In the genomic region with DNA sequence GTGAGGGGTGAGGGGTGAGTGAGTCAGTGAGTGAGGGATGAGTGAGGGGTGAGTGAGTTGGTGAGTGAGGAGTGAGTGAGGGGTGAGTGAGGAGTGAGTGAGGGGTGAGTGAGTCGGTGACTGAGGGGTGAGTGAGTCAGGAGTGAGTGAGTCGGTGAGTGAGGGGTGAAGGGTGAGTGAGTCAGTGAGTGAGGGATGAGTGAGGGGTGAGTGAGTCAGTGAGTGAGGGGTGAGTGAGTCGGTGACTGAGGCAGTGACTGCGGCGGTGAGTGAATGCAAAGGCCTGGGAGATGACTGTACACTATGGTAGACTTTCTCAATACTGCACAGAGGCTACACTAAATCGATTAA, we compare ENCODE assay signal across 11 cellular contexts. TPM values are rescaled to one million over a fixed set of nuclear protein-coding genes. Genes with fewer than 3 reads are reported as not detected.
DNase-seq lines count a peak whose midpoint lies in the region; ATAC-seq and TF ChIP-seq lines count a peak whose summit lies in the region.
"Had no signal": no experiment of that assay in that cellular context is flagged by ENCODE, and none has a peak within 500 bp of the region (broad histone marks: within the 10 kb centered on the region; RNA-seq: fewer than 3 reads in every experiment).

No MANE protein-coding gene starts in this region.

- H3K4me1 Mint-ChIP-seq in activated B cell treated with CpG ODN at 0.5 μM for 24 hours: peaks cover 24% of the 10 kb centered on the region

- no peak overlapping the region for H3K18ac ChIP-seq in IMR-90 (ENCODE audit: low read depth, low read length)

- peaks cover 57% of the 10 kb centered on the region for H4K20me1 ChIP-seq in IMR-90 (ENCODE audit: insufficient read depth, low read length)

- no peak overlapping the region for H3K14ac ChIP-seq in IMR-90 (replicated peaks; ENCODE audit: low read depth, low read length)

- no peak for TF ChIP-seq RAD21 in IMR-90 (IDR thresholded peaks at IDR 0.05; ENCODE audit: low read length)

- ATAC-seq in IMR-90 (ENCODE audit: low read depth): no peak
- ATAC-seq in activated B cell treated with CpG ODN at 0.5 μM for 24 hours (ENCODE audit: low read depth): peak; percentile 18

- H2BK120ac ChIP-seq in IMR-90 (ENCODE audit: low read depth, low read length): no peak overlapping the region

- H3K4ac ChIP-seq in IMR-90 (ENCODE audit: low read depth, low read length): no peak overlapping the region

- H3K27ac Mint-ChIP-seq in activated B cell treated with CpG ODN at 0.5 μM for 24 hours: peak overlapping the region; percentile 50
- H3K27ac Mint-ChIP-seq: neural progenitor cell had no signal

- DNase-seq in IMR-90 (peak; percentile 33), activated B cell treated with CpG ODN at 0.5 μM for 24 hours (no peak), cardiac fibroblast (ENCODE audit: low read depth in 2 of 2) (peak; percentile 7 to 81), A172 (ENCODE audit: low spot score) (no peak), DMS153 (lab: John Stamatoyannopoulos, UW) (no peak), ovary (no peak)
- DNase-seq in stimulated activated CD4-positive, alpha-beta T cell treated with anti-CD3 and anti-CD28 coated beads, Interleukin-4, amount 100 ng/mL, for 24 hours: peak; percentile 76
- DNase-seq: NCI-H69 had no signal

- TF ChIP-seq POLR2A in IMR-90 (IDR thresholded peaks at IDR 0.05; ENCODE audit: low read depth, low read length) (no peak), ovary (IDR thresholded peaks at IDR 0.05) (no peak)

- H3K9me3 ChIP-seq in IMR-90 (ENCODE audit: control insufficient read depth, insufficient read depth, low read length) (no peaks in the 10 kb centered on the region), ovary (no peaks in the 10 kb centered on the region)

- no peak overlapping the region for H3K9ac ChIP-seq in IMR-90 (ENCODE audit: low read depth, low read length)
- H3K9ac ChIP-seq: KMS-11, neural progenitor cell had no signal

- no peak overlapping the region for H2BK20ac ChIP-seq in IMR-90 (ENCODE audit: low read depth, low read length)

- H3K4me3 ChIP-seq in IMR-90 (ENCODE audit: insufficient read depth, low read depth, low read length) (no peak overlapping the region), cardiac fibroblast (replicated peaks in 1 of 2; ENCODE audit: low read depth in 2 of 2, low read length in 2 of 2) (no peak overlapping the region), ovary (no peak overlapping the region)
- H3K4me3 ChIP-seq: dorsolateral prefrontal cortex, neural progenitor cell had no signal

- H4K8ac ChIP-seq in IMR-90 (ENCODE audit: low read depth in 2 of 2, low read length in 2 of 2): no peak overlapping the region

- H2AK9ac ChIP-seq in IMR-90 (replicated peaks; ENCODE audit: low read depth, low read length, poor library complexity): no peak overlapping the region

- H4K91ac ChIP-seq in IMR-90 (ENCODE audit: insufficient read depth, low read depth, low read length): no peak overlapping the region

- no peak overlapping the region for H2AK5ac ChIP-seq in IMR-90 (ENCODE audit: low read depth, low read length)

- H3K27me3 Mint-ChIP-seq in activated B cell treated with CpG ODN at 0.5 μM for 24 hours: no peaks in the 10 kb centered on the region

- in situ Hi-C loops in IMR-90 (cut with MboI; ENCODE audit: low sequenced_read_pairs): no loop called here

- POLR2A ChIA-PET in IMR-90 (lab: Charles Lee; ENCODE audit: unreplicated experiment): no interaction called here
- POLR2A ChIA-PET in activated B cell treated with CpG ODN at 0.5 μM for 24 hours (lab: Charles Lee): no interaction called here

- H3K27ac ChIP-seq in IMR-90 (ENCODE audit: insufficient read depth, low read length) (no peak overlapping the region), ovary (no peak overlapping the region)
- H3K27ac ChIP-seq: dorsolateral prefrontal cortex, KMS-11, neural progenitor cell had no signal

- H3K4me1 ChIP-seq in IMR-90 (ENCODE audit: control insufficient read depth, insufficient read depth, low read length) (no peaks in the 10 kb centered on the region), ovary (ENCODE audit: insufficient read depth) (no peaks in the 10 kb centered on the region)

- dilution Hi-C loops in IMR-90 (cut with HindIII; ENCODE audit: low sequenced_read_pairs, unreplicated experiment): no loop called here

- H3K79me1 ChIP-seq in IMR-90 (ENCODE audit: low read depth in 1 of 2, low read length in 2 of 2): peaks cover 36 to 76% of the 10 kb centered on the region in 2 experiments

- peaks cover 16% of the 10 kb centered on the region for H3K36me3 Mint-ChIP-seq in activated B cell treated with CpG ODN at 0.5 μM for 24 hours (ENCODE audit: low read depth)

- no peak overlapping the region for H3K56ac ChIP-seq in IMR-90 (ENCODE audit: extremely low read depth, insufficient read depth, low read length)

- H3K27me3 ChIP-seq in IMR-90 (ENCODE audit: control insufficient read depth, insufficient read depth, low read length): no peaks in the 10 kb centered on the region
- H3K27me3 ChIP-seq in ovary: no peaks in the 10 kb centered on the region
- H3K27me3 ChIP-seq: dorsolateral prefrontal cortex, neural progenitor cell had no signal

- intact Hi-C loops in IMR-90 (cut with micrococcal nuclease): no loop called here
- intact Hi-C loops in activated B cell treated with CpG ODN at 0.5 μM for 24 hours (cut with micrococcal nuclease): no loop called here
- intact Hi-C loops in ovary (cut with DNase I): no loop called here

- BruUV-seq in IMR-90 (replicated peaks; lab: Mats Ljungman, UMichigan): no TSS peak

- 100% methylated on average over 1 of the region's 6 CpGs; no CpG with 5 or more reads in 1 of the 2 experiments for WGBS in IMR-90 (ENCODE audit: extremely low coverage in 2 of 2, insufficient read length in 1 of 2), 2 experiments
- 94 to 96% (median 95%) methylated on average over 6 of the region's 6 CpGs for WGBS in ovary, 3 donors

- no peak for TF ChIP-seq EP300 in ovary (IDR thresholded peaks at IDR 0.05)

- CTCF ChIA-PET in IMR-90 (lab: Yijun Ruan, JAX): no interaction called here
- CTCF ChIA-PET in activated B cell treated with CpG ODN at 0.5 μM for 24 hours (lab: Charles Lee): no interaction called here

- H2AFZ ChIP-seq in IMR-90 (replicated peaks; ENCODE audit: low read length, poor library complexity): no peak overlapping the region
- H2AFZ ChIP-seq: neural progenitor cell had no signal

- no peak overlapping the region for H4K5ac ChIP-seq in IMR-90 (ENCODE audit: low read depth, low read length)

- H3K36me3 ChIP-seq in IMR-90 (ENCODE audit: control insufficient read depth, insufficient read depth, low read length) (peaks cover 9% of the 10 kb centered on the region), ovary (no peaks in the 10 kb centered on the region)
- H3K36me3 ChIP-seq: neural progenitor cell had no signal

- H3K4me2 ChIP-seq in IMR-90 (ENCODE audit: low read depth, low read length): no peak overlapping the region
- H3K4me2 ChIP-seq: KMS-11, neural progenitor cell had no signal

- no peak overlapping the region for H3K23ac ChIP-seq in IMR-90 (ENCODE audit: low read depth, low read length)

- peaks cover 12% of the 10 kb centered on the region; the same call in 1 of the 2 replicates for H3K9me1 ChIP-seq in IMR-90 (ENCODE audit: insufficient read depth, low read length)

- H3K9me3 Mint-ChIP-seq in activated B cell treated with CpG ODN at 0.5 μM for 24 hours: peaks cover 5% of the 10 kb centered on the region

- TF ChIP-seq CTCF in IMR-90 (conservative IDR thresholded peaks at IDR 0.05; ENCODE audit: low read depth, low read length) (no peak), activated B cell treated with CpG ODN at 0.5 μM for 24 hours (IDR thresholded peaks at IDR 0.05) (no peak), cardiac fibroblast (IDR thresholded peaks at IDR 0.05; ENCODE audit: low read depth, low read length) (no peak), ovary (IDR thresholded peaks at IDR 0.05) (no peak)

- no peak overlapping the region for H3K4me3 Mint-ChIP-seq in activated B cell treated with CpG ODN at 0.5 μM for 24 hours
- H3K4me3 Mint-ChIP-seq: neural progenitor cell had no signal

- no peak overlapping the region for H2BK5ac ChIP-seq in IMR-90 (ENCODE audit: low read depth, low read length, poor library complexity, severe bottlenecking)

- no peak overlapping the region for H2BK15ac ChIP-seq in IMR-90 (ENCODE audit: low read depth, low read length)

TF ChIP-seq in IMR-90, 13 proteins besides CTCF, POLR2A, EP300 and RAD21:
- TF ChIP-seq RFX5 (IDR thresholded peaks at IDR 0.05; ENCODE audit: low read depth, low read length) (no peak), FOS (IDR thresholded peaks at IDR 0.05; ENCODE audit: low read depth, low read length) (peak; percentile 85), MXI1 (IDR thresholded peaks at IDR 0.05; ENCODE audit: borderline replicate concordance, low read depth, low read length) (no peak)
TF ChIP-seq in IMR-90: peak in this region for 1.

RNA-seq across cellular contexts. Expression of gene THAP4, which starts 16.6 kb away (rescaled TPM):
- total RNA-seq in IMR-90 (2012; rRNA removed) (33.9 and 42.2 TPM in 2 replicates), activated B cell treated with CpG ODN at 0.5 μM for 24 hours (23.7 and 26.7 TPM in 2 replicates), ovary (10 to 100 TPM; 26.2 to 54.7 (median 40.3) TPM)
- polyA plus RNA-seq in IMR-90 (2012; rRNA removed) (55.1 and 60.3 TPM in 2 replicates), ovary (10 to 100 TPM; 12.1 to 42.0 TPM)
- 53.0 and 64.7 TPM in 2 replicates for polyA plus RNA-seq in IMR-90 (2012; cell fraction: cytosol; rRNA removed)
- 20.5 and 32.9 TPM in 2 replicates for polyA plus RNA-seq in IMR-90 (2012; cell fraction: nucleus; rRNA removed; ENCODE audit: low replicate concordance)
- 80.6 and 85.7 TPM in 2 replicates for total RNA-seq in A172 (2014; rRNA removed; shearing (Covaris generic))

RNA-seq across cellular contexts. Expression of gene ATG4B, which starts 17.1 kb away (rescaled TPM):
- total RNA-seq in IMR-90 (2012; rRNA removed) (102 and 146 TPM in 2 replicates), activated B cell treated with CpG ODN at 0.5 μM for 24 hours (92.6 and 101 TPM in 2 replicates), ovary (10 to 100 TPM; 37.1 to 70.4 (median 56.3) TPM)
- polyA plus RNA-seq in IMR-90 (2012; rRNA removed) (98.4 and 113 TPM in 2 replicates), ovary (10 to 100 TPM; 41.0 to 49.5 TPM)
- 52.3 and 78.0 TPM in 2 replicates for polyA plus RNA-seq in IMR-90 (2012; cell fraction: cytosol; rRNA removed)
- polyA plus RNA-seq in IMR-90 (2012; cell fraction: nucleus; rRNA removed; ENCODE audit: low replicate concordance): 374 and 431 TPM in 2 replicates
- total RNA-seq in A172 (2014; rRNA removed; shearing (Covaris generic)): 111 and 132 TPM in 2 replicates

Comparison
In these comparisons a context has a peak if more than half of its experiments do, and no peak if none do; other contexts are left out.
1. DNase-seq: peak in IMR-90 (single experiment), cardiac fibroblast (2 of 2) and stimulated activated CD4-positive, alpha-beta T cell treated with anti-CD3 and anti-CD28 coated beads, Interleukin-4, amount 100 ng/mL, for 24 hours (single experiment); none in activated B cell treated with CpG ODN at 0.5 μM for 24 hours (single experiment), A172 (single experiment), DMS153 (single experiment) and ovary (0 of 5).